In the genomic region with DNA sequence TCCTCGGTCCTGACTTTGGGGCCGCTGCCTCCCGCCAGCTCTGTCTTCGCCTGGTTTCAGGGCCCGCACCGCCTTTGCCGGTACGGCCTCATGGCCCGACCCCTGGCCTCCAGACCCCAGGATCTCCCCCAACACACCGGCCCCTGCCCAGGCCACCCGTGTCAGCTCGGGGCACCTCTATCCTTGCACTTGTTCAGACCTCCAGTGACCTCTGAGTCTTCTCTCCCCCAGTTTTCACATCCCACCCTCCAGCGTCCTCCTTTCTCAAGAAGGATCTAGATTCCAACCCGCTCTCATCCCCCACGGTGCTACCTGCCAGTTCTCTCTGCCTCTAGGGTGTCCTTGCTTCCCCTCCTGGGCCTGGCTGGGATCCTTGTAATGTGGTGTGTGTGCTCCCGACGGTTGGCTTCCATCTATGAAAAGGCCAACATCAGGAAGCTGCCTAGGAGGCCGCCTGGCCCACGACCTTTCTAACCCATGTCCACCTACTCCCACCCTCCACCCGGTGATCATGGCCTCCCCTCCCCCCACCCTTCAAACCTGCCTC, we compare ENCODE assay signal across 8 cellular contexts.
DNase-seq lines count a peak whose midpoint lies in the region; ATAC-seq and TF ChIP-seq lines count a peak whose summit lies in the region.

No MANE protein-coding gene starts in this region.

- DNase-seq in AG04450 (ENCODE audit: low read depth, low spot score), result no peak
- DNase-seq in M059J (ENCODE audit: low read depth), result peak; percentile 60
- DNase-seq in effector memory CD4-positive, alpha-beta T cell, result no peak
- no peak for DNase-seq in nephron progenitor cell
- DNase-seq in omental fat pad (ENCODE audit: low spot score), result no peak
- DNase-seq in T1000 (lab: John Stamatoyannopoulos, UW), result no peak
- DNase-seq in left colon, result no peak
- no peak for DNase-seq in GF-D8 (lab: John Stamatoyannopoulos, UW)

- H3K4me1 ChIP-seq in effector memory CD4-positive, alpha-beta T cell (ENCODE audit: control insufficient read depth, insufficient read depth, low read length, poor library complexity, severe bottlenecking), result peaks cover 5% of the 10 kb centered on the region

- peaks cover 14% of the 10 kb centered on the region for H3K9me3 Mint-ChIP-seq in nephron progenitor cell

- no peak overlapping the region for H3K27ac ChIP-seq in AG04450 (ENCODE audit: low read depth, low read length)
- no peak overlapping the region for H3K27ac ChIP-seq in effector memory CD4-positive, alpha-beta T cell (ENCODE audit: insufficient read depth, low read length, poor library complexity, severe bottlenecking)

- intact Hi-C loops in left colon (cut with DNase I, micrococcal nuclease), result no loop called here

- POLR2A ChIA-PET in AG04450 (lab: Yijun Ruan, JAX), result interaction anchor here (0.6 kb wide), 1 partner anchor 28 kb away, joined by 3 read pairs; no protein-coding TSS in a partner anchor

- CTCF ChIA-PET in AG04450 (lab: Charles Lee), result interaction anchor here (0.6 to 1.1 kb wide), 5 partner anchors 11 to 504 kb away, joined by 3 read pairs; no protein-coding TSS in a partner anchor

- ATAC-seq in omental fat pad (ENCODE audit: low FRiP score) (no peak), left colon (no peak)

- peaks cover 32% of the 10 kb centered on the region for H3K4me1 Mint-ChIP-seq in nephron progenitor cell

- H3K27me3 ChIP-seq in AG04450 (ENCODE audit: control insufficient read depth, insufficient read depth, low read length), result peaks cover 2% of the 10 kb centered on the region
- no peaks in the 10 kb centered on the region for H3K27me3 ChIP-seq in effector memory CD4-positive, alpha-beta T cell (replicated peaks; ENCODE audit: control insufficient read depth, insufficient read depth, low read length, poor library complexity, severe bottlenecking)

- H3K4me3 Mint-ChIP-seq in nephron progenitor cell, result peak overlapping the region; percentile 85

- no peak for TF ChIP-seq CTCF in AG04450 (IDR thresholded peaks at IDR 0.05; ENCODE audit: low read depth, low read length)
- no peak for TF ChIP-seq CTCF in nephron progenitor cell (IDR thresholded peaks at IDR 0.05)
- TF ChIP-seq CTCF in omental fat pad (IDR thresholded peaks at IDR 0.05), result no peak

- no peaks in the 10 kb centered on the region for H3K9me3 ChIP-seq in AG04450 (ENCODE audit: control insufficient read depth, insufficient read depth, low read length)
- H3K9me3 ChIP-seq in effector memory CD4-positive, alpha-beta T cell (ENCODE audit: control insufficient read depth, low read length), result no peaks in the 10 kb centered on the region

- peak overlapping the region; percentile 74 for H3K4me3 ChIP-seq in AG04450 (ENCODE audit: low read depth, low read length)
- peak overlapping the region; percentile 54 for H3K4me3 ChIP-seq in effector memory CD4-positive, alpha-beta T cell (ENCODE audit: insufficient read depth, low read depth, low read length, poor library complexity, severe bottlenecking)

- peak overlapping the region; percentile 72 for H3K27ac Mint-ChIP-seq in nephron progenitor cell

- H3K36me3 Mint-ChIP-seq in nephron progenitor cell (ENCODE audit: low read depth), result peaks cover 5% of the 10 kb centered on the region

- H3K36me3 ChIP-seq in effector memory CD4-positive, alpha-beta T cell (ENCODE audit: control insufficient read depth, insufficient read depth, low read length), result no peaks in the 10 kb centered on the region

- H3K27me3 Mint-ChIP-seq in nephron progenitor cell (ENCODE audit: low read depth, poor library complexity), result peaks cover 8% of the 10 kb centered on the region
